In the genomic region with DNA sequence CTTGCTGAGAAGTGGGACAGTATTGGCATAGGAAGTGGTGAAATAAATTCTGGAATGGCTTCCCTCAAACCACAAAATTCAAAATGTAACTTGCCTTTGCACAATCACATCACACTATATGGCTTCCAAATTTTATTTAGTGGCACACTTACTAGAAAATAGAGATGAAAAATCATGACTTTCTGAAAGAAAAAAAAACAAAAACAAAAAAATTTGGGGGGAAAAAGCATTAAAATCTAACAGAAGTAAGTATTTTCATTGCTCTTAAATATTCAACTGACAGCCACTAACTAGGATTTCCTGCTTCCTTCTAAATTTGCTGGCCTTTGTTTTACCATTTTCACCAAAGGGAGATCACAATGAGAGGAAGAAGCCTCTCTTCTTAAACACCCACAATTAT, we compare ENCODE assay signal across 1 cellular context.
TF ChIP-seq lines count a peak whose summit lies in the region.

No MANE protein-coding gene starts in this region.

TF ChIP-seq in SK-N-SH treated with all-trans-retinoic acid at 6 μM for 48 hours, 23 proteins besides CTCF, POLR2A, EP300 and RAD21 (continued from another document):
- no peak for TF ChIP-seq CSRNP3 (CRISPR knock-in tag; IDR thresholded peaks at IDR 0.05)
- no peak for TF ChIP-seq ZNF70 (CRISPR knock-in tag; IDR thresholded peaks at IDR 0.05)
TF ChIP-seq in SK-N-SH treated with all-trans-retinoic acid at 6 μM for 48 hours: peak in this region for 0.
